Comparison of ENCODE assay signal across 14 cellular contexts in genomic region chr6:42403831-42404230, GRCh38. TPM values are rescaled to one million over a fixed set of nuclear protein-coding genes. Genes with fewer than 3 reads are reported as not detected.
DNase-seq lines count a peak whose midpoint lies in the region; ATAC-seq and TF ChIP-seq lines count a peak whose summit lies in the region.
"Had no signal": no experiment of that assay in that cellular context is flagged by ENCODE, and none has a peak within 500 bp of the region (broad histone marks: within the 10 kb centered on the region; RNA-seq: fewer than 3 reads in every experiment).

No MANE protein-coding gene starts in this region.

- H3K27me3 ChIP-seq in IMR-90 (ENCODE audit: control insufficient read depth, insufficient read depth, low read length) = no peaks in the 10 kb centered on the region
- no peaks in the 10 kb centered on the region for H3K27me3 ChIP-seq in naive thymus-derived CD4-positive, alpha-beta T cell (ENCODE audit: control insufficient read depth in 2 of 2, insufficient read depth in 2 of 2, low read length in 2 of 2)

- intact Hi-C loops in CD14-positive monocyte (cut with micrococcal nuclease) (no loop called here), IMR-90 (cut with micrococcal nuclease) (no loop called here)
- intact Hi-C loops in naive thymus-derived CD4-positive, alpha-beta T cell (cut with micrococcal nuclease) = loop anchor here in 1 of 2 donors (5.0 kb wide), 1 partner anchor 37 kb away; no protein-coding TSS in a partner anchor

- no peak overlapping the region for H3K9ac ChIP-seq in IMR-90 (ENCODE audit: low read depth, low read length)

- no peak overlapping the region for H3K27ac ChIP-seq in IMR-90 (ENCODE audit: insufficient read depth, low read length)
- H3K27ac ChIP-seq in naive thymus-derived CD4-positive, alpha-beta T cell (ENCODE audit: low read depth, low read length) = peak overlapping the region; percentile 5
- H3K27ac ChIP-seq: VCaP had no signal

- H2AK5ac ChIP-seq in IMR-90 (ENCODE audit: low read depth, low read length) = peak overlapping the region; percentile 57; the same call in 1 of the 2 replicates

- H3K4me3 ChIP-seq in IMR-90 (ENCODE audit: insufficient read depth, low read depth, low read length) = no peak overlapping the region
- H3K4me3 ChIP-seq in naive thymus-derived CD4-positive, alpha-beta T cell (ENCODE audit: low read length) = no peak overlapping the region

- no CpG with 5 or more reads among the region's 5 CpGs for WGBS in IMR-90 (ENCODE audit: extremely low coverage in 2 of 2, insufficient read length in 1 of 2), 2 experiments

- peak overlapping the region; percentile 55 for H3K23ac ChIP-seq in IMR-90 (ENCODE audit: low read depth, low read length)

- dilution Hi-C loops in IMR-90 (cut with HindIII; ENCODE audit: low sequenced_read_pairs, unreplicated experiment) = no loop called here

- peaks cover 54% of the 10 kb centered on the region for H3K9me1 ChIP-seq in IMR-90 (ENCODE audit: insufficient read depth, low read length)

- CTCF ChIA-PET in IMR-90 (lab: Yijun Ruan, JAX) = interaction anchor here (0.8 to 1.0 kb wide), 2 partner anchors 17 to 128 kb away, joined by 3 read pairs; no protein-coding TSS in a partner anchor
- CTCF ChIA-PET in naive thymus-derived CD4-positive, alpha-beta T cell (lab: Charles Lee) = interaction anchor here (1.5 to 2.2 kb wide), 3 partner anchors 9 to 14 kb away, joined by 3 to 7 read pairs (median 6); no protein-coding TSS in a partner anchor

- no peak overlapping the region for H2AFZ ChIP-seq in IMR-90 (replicated peaks; ENCODE audit: low read length, poor library complexity)

- H2BK120ac ChIP-seq in IMR-90 (ENCODE audit: low read depth, low read length) = peak overlapping the region; percentile 38

- BruUV-seq in IMR-90 (replicated peaks; lab: Mats Ljungman, UMichigan) = no TSS peak

- H3K9me3 ChIP-seq in IMR-90 (ENCODE audit: control insufficient read depth, insufficient read depth, low read length) = no peaks in the 10 kb centered on the region
- no peaks in the 10 kb centered on the region for H3K9me3 ChIP-seq in naive thymus-derived CD4-positive, alpha-beta T cell (ENCODE audit: control insufficient read depth in 2 of 3, low read length in 3 of 3)

- H4K8ac ChIP-seq in IMR-90 (ENCODE audit: low read depth in 2 of 2, low read length in 2 of 2) = peak overlapping the region in 1 of 2 experiments; percentile 70; a peak in 2 of 4 replicates

- in situ Hi-C loops in IMR-90 (cut with MboI; ENCODE audit: low sequenced_read_pairs) = no loop called here

- H3K79me1 ChIP-seq in IMR-90 (ENCODE audit: low read depth in 1 of 2, low read length in 2 of 2) = peaks cover 65 to 92% of the 10 kb centered on the region in 2 experiments

- peak overlapping the region; percentile 8; the same call in 1 of the 3 replicates for H2BK15ac ChIP-seq in IMR-90 (ENCODE audit: low read depth, low read length)

- no peak overlapping the region for H3K18ac ChIP-seq in IMR-90 (ENCODE audit: low read depth, low read length)

- TF ChIP-seq RAD21 in IMR-90 (IDR thresholded peaks at IDR 0.05; ENCODE audit: low read length) = no peak

- TF ChIP-seq POLR2A in IMR-90 (IDR thresholded peaks at IDR 0.05; ENCODE audit: low read depth, low read length) = no peak

- peak overlapping the region; percentile 2; the same call in 1 of the 2 replicates for H4K91ac ChIP-seq in IMR-90 (ENCODE audit: insufficient read depth, low read depth, low read length)

- POLR2A ChIA-PET in IMR-90 (lab: Charles Lee; ENCODE audit: unreplicated experiment) = no interaction called here
- POLR2A ChIA-PET in naive thymus-derived CD4-positive, alpha-beta T cell (lab: Charles Lee) = interaction anchor here (0.7 to 9.8 kb wide), 4 partner anchors 11 to 48 kb away, joined by 3 to 75 read pairs (median 4); no protein-coding TSS in a partner anchor

- no peak overlapping the region for H4K5ac ChIP-seq in IMR-90 (ENCODE audit: low read depth, low read length)

- no peak for DNase-seq in CD14-positive monocyte (ENCODE audit: low spot score)
- DNase-seq in IMR-90 = no peak
- no peak for DNase-seq in effector memory CD8-positive, alpha-beta T cell
- DNase-seq in naive thymus-derived CD4-positive, alpha-beta T cell = no peak
- no peak for DNase-seq in activated effector memory CD4-positive, alpha-beta T cell treated with Interleukin-2 at 50 U/mL for 16 hours
- no peak for DNase-seq in AG08395 (ENCODE audit: low spot score)
- no peak for DNase-seq in stimulated activated CD4-positive, alpha-beta T cell treated with anti-CD3 and anti-CD28 coated beads, Interleukin-2, amount 100 ng/mL, for 48 hours
- DNase-seq: COR-L47, kidney, NCI-H1417, RPMI8226 had no signal

- peaks cover 61% of the 10 kb centered on the region for H3K4me1 Mint-ChIP-seq in CD14-positive monocyte
- peaks cover 67 to 79% of the 10 kb centered on the region in 2 donors for H3K4me1 Mint-ChIP-seq in effector memory CD8-positive, alpha-beta T cell (ENCODE audit: low read depth in 2 of 2)
- peaks cover 52 to 93% (median 83%) of the 10 kb centered on the region in 7 donors for H3K4me1 Mint-ChIP-seq in naive thymus-derived CD4-positive, alpha-beta T cell

- peak overlapping the region; percentile 66 for H3K4ac ChIP-seq in IMR-90 (ENCODE audit: low read depth, low read length)

- peaks cover 0 to 2% (median 0%) of the 10 kb centered on the region in 3 donors for H3K27me3 Mint-ChIP-seq in CD14-positive monocyte (ENCODE audit: low read depth in 3 of 3)
- no peaks in the 10 kb centered on the region for H3K27me3 Mint-ChIP-seq in effector memory CD8-positive, alpha-beta T cell
- no peaks in the 10 kb centered on the region for H3K27me3 Mint-ChIP-seq in naive thymus-derived CD4-positive, alpha-beta T cell

- H3K36me3 ChIP-seq in IMR-90 (ENCODE audit: control insufficient read depth, insufficient read depth, low read length) = peaks cover 2% of the 10 kb centered on the region; the same call in 1 of the 2 replicates
- no peaks in the 10 kb centered on the region for H3K36me3 ChIP-seq in naive thymus-derived CD4-positive, alpha-beta T cell (ENCODE audit: control insufficient read depth in 2 of 3, insufficient read depth in 3 of 3, low read length in 3 of 3)

- H2BK5ac ChIP-seq in IMR-90 (ENCODE audit: low read depth, low read length, poor library complexity, severe bottlenecking) = peak overlapping the region; percentile 56

- H3K4me3 Mint-ChIP-seq in CD14-positive monocyte = no peak overlapping the region
- peak overlapping the region; percentile 66 to 77 for H3K4me3 Mint-ChIP-seq in effector memory CD8-positive, alpha-beta T cell
- H3K4me3 Mint-ChIP-seq in naive thymus-derived CD4-positive, alpha-beta T cell = peak overlapping the region in 6 of 10 donors; percentile 50 to 74 (median 68)

- no peak overlapping the region; the same call in 1 of the 2 replicates for H3K4me2 ChIP-seq in IMR-90 (ENCODE audit: low read depth, low read length)

- H4K20me1 ChIP-seq in IMR-90 (ENCODE audit: insufficient read depth, low read length) = peaks cover 61% of the 10 kb centered on the region

- no peak overlapping the region for H2AK9ac ChIP-seq in IMR-90 (replicated peaks; ENCODE audit: low read depth, low read length, poor library complexity)

- H3K9me3 Mint-ChIP-seq in CD14-positive monocyte = no peaks in the 10 kb centered on the region
- H3K9me3 Mint-ChIP-seq in effector memory CD8-positive, alpha-beta T cell = no peaks in the 10 kb centered on the region
- no peaks in the 10 kb centered on the region for H3K9me3 Mint-ChIP-seq in naive thymus-derived CD4-positive, alpha-beta T cell
- H3K9me3 Mint-ChIP-seq: activated naive CD4-positive, alpha-beta T cell treated with anti-CD3 and anti-CD28 coated beads, Interleukin-2, amount 50 U/mL, for 72 hours had no signal

- ATAC-seq in IMR-90 (ENCODE audit: low read depth) = no peak
- no peak for ATAC-seq in effector memory CD8-positive, alpha-beta T cell (replicated peaks)
- no peak for ATAC-seq in naive thymus-derived CD4-positive, alpha-beta T cell
- ATAC-seq in HG02885 (IDR thresholded peaks at IDR 0.05; ENCODE audit: poor library complexity, unreplicated experiment) = no peak

- H3K56ac ChIP-seq in IMR-90 (ENCODE audit: extremely low read depth, insufficient read depth, low read length) = no peak overlapping the region

- peak overlapping the region; percentile 32 for H2BK20ac ChIP-seq in IMR-90 (ENCODE audit: low read depth, low read length)

- no peak for TF ChIP-seq CTCF in CD14-positive monocyte (IDR thresholded peaks at IDR 0.05)
- no peak for TF ChIP-seq CTCF in IMR-90 (conservative IDR thresholded peaks at IDR 0.05; ENCODE audit: low read depth, low read length)

- peak overlapping the region; percentile 58 for H3K14ac ChIP-seq in IMR-90 (replicated peaks; ENCODE audit: low read depth, low read length)

- H3K36me3 Mint-ChIP-seq in CD14-positive monocyte = peaks cover 4 to 8% of the 10 kb centered on the region in 2 donors
- H3K36me3 Mint-ChIP-seq in effector memory CD8-positive, alpha-beta T cell (ENCODE audit: insufficient read depth) = peaks cover 7% of the 10 kb centered on the region
- H3K36me3 Mint-ChIP-seq in naive thymus-derived CD4-positive, alpha-beta T cell = peaks cover 0 to 22% (median 4%) of the 10 kb centered on the region in 5 donors

- peaks cover 24% of the 10 kb centered on the region for H3K4me1 ChIP-seq in IMR-90 (ENCODE audit: control insufficient read depth, insufficient read depth, low read length)
- H3K4me1 ChIP-seq in naive thymus-derived CD4-positive, alpha-beta T cell (ENCODE audit: control insufficient read depth in 2 of 2, insufficient read depth in 2 of 2, low read length in 2 of 2) = peaks cover 29 to 58% of the 10 kb centered on the region in 2 donors

- H3K27ac Mint-ChIP-seq in CD14-positive monocyte = peak overlapping the region; percentile 78 to 96 (median 89)
- peak overlapping the region; percentile 84 to 92 for H3K27ac Mint-ChIP-seq in effector memory CD8-positive, alpha-beta T cell
- peak overlapping the region in 8 of 9 donors; percentile 41 to 91 (median 84) for H3K27ac Mint-ChIP-seq in naive thymus-derived CD4-positive, alpha-beta T cell

TF ChIP-seq in IMR-90, 13 proteins besides CTCF, POLR2A, EP300 and RAD21 (continues in another document):
- TF ChIP-seq, protein P1, sequence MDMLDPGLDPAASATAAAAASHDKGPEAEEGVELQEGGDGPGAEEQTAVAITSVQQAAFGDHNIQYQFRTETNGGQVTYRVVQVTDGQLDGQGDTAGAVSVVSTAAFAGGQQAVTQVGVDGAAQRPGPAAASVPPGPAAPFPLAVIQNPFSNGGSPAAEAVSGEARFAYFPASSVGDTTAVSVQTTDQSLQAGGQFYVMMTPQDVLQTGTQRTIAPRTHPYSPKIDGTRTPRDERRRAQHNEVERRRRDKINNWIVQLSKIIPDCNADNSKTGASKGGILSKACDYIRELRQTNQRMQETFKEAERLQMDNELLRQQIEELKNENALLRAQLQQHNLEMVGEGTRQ (IDR thresholded peaks at IDR 0.05; ENCODE audit: low read depth, low read length) = no peak
- TF ChIP-seq CEBPB (IDR thresholded peaks at IDR 0.05; ENCODE audit: low read depth, low read length) (no peak), SMC3 (IDR thresholded peaks at IDR 0.05; ENCODE audit: low read depth, low read length) (no peak)

RNA-seq across cellular contexts. Expression of gene TRERF1, which starts 47.9 kb away (rescaled TPM):
- polyA plus RNA-seq in CD14-positive monocyte = 1 to 10 TPM in 1 of 2 donors, under 1 TPM in 1; 0.58 to 2.0 TPM
- 6.3 and 6.7 TPM in 2 replicates for total RNA-seq in IMR-90 (2012; rRNA removed)
- polyA plus RNA-seq in IMR-90 (2012; rRNA removed) = 9.9 and 11.1 TPM in 2 replicates
- polyA plus RNA-seq in IMR-90 (2012; cell fraction: cytosol; rRNA removed) = 3.8 and 6.1 TPM in 2 replicates
- 26.9 and 30.3 TPM in 2 replicates for polyA plus RNA-seq in IMR-90 (2012; cell fraction: nucleus; rRNA removed; ENCODE audit: low replicate concordance)
- 10 to 100 TPM; 20.7 to 32.4 (median 27.1) TPM for total RNA-seq in naive thymus-derived CD4-positive, alpha-beta T cell
- 1 to 10 TPM; 4.8 to 7.5 TPM for polyA plus RNA-seq in naive thymus-derived CD4-positive, alpha-beta T cell

Comparison
In these comparisons a context has a peak if more than half of its experiments do, and no peak if none do; other contexts are left out.
1. H3K4me3 Mint-ChIP-seq: peak in effector memory CD8-positive, alpha-beta T cell (2 of 2) and naive thymus-derived CD4-positive, alpha-beta T cell (6 of 10); none in CD14-positive monocyte (0 of 2).
2. Peak in every context shown above with its lines, with median percentiles within 50 percentile points of each other: H3K27ac Mint-ChIP-seq.